Comparison of ENCODE assay signal across 8 cellular contexts in genomic region chr17:83203073-83203471, GRCh38.
DNase-seq lines count a peak whose midpoint lies in the region; ATAC-seq and TF ChIP-seq lines count a peak whose summit lies in the region.

No MANE protein-coding gene starts in this region.

- no peak overlapping the region for H3K4me3 ChIP-seq in NB4 (ENCODE audit: low read depth, low read length)
- no peak overlapping the region for H3K4me3 ChIP-seq in dorsolateral prefrontal cortex

- H3K27me3 ChIP-seq in dorsolateral prefrontal cortex, result no peaks in the 10 kb centered on the region

- TF ChIP-seq CTCF in NB4 (IDR thresholded peaks at IDR 0.05; ENCODE audit: low read depth, low read length) (no peak), dorsolateral prefrontal cortex (IDR thresholded peaks at IDR 0.05 in 54 of 56, conservative IDR thresholded peaks at IDR 0.05 in 2 of 56; ENCODE audit: low read depth in 1 of 56, partially characterized antibody in 56 of 56) (no peak), natural killer cell (IDR thresholded peaks at IDR 0.05) (no peak), glutamatergic neuron (IDR thresholded peaks at IDR 0.05; ENCODE audit: partially characterized antibody, unreplicated experiment) (no peak)

- intact Hi-C loops in dorsolateral prefrontal cortex (cut with DNase I), result no loop called here
- intact Hi-C loops in natural killer cell (cut with micrococcal nuclease), result no loop called here

- DNase-seq in AG08396 (ENCODE audit: low spot score) (peak; percentile 89), NB4 (ENCODE audit: low read depth) (peak; percentile 90), dorsolateral prefrontal cortex (peak in 6 of 10 donors; percentile 3 to 43 (median 38)), natural killer cell (no peak), glutamatergic neuron (no peak)

- H3K27ac Mint-ChIP-seq in natural killer cell (peak overlapping the region; percentile 0 to 98), glutamatergic neuron (ENCODE audit: unreplicated experiment) (no peak overlapping the region)

- no peaks in the 10 kb centered on the region for H3K27me3 Mint-ChIP-seq in natural killer cell (ENCODE audit: low read depth in 2 of 2)
- peaks cover 2% of the 10 kb centered on the region for H3K27me3 Mint-ChIP-seq in glutamatergic neuron (ENCODE audit: unreplicated experiment)

- ATAC-seq in natural killer cell, result no peak
- no peak for ATAC-seq in HG03097 (IDR thresholded peaks at IDR 0.05; ENCODE audit: low FRiP score, unreplicated experiment)
- ATAC-seq in HG02763 (IDR thresholded peaks at IDR 0.05; ENCODE audit: unreplicated experiment), result no peak
- ATAC-seq in HG02642 (IDR thresholded peaks at IDR 0.05; ENCODE audit: poor library complexity, unreplicated experiment), result no peak

- H3K9me3 Mint-ChIP-seq in natural killer cell, result no peaks in the 10 kb centered on the region
- H3K9me3 Mint-ChIP-seq in glutamatergic neuron (ENCODE audit: unreplicated experiment), result peaks cover 12% of the 10 kb centered on the region

- TF ChIP-seq POLR2A in NB4 (IDR thresholded peaks at IDR 0.05; ENCODE audit: extremely low read depth, insufficient read length), result no peak

- peak overlapping the region; percentile 64 for H3K4me3 Mint-ChIP-seq in natural killer cell
- H3K4me3 Mint-ChIP-seq in glutamatergic neuron (ENCODE audit: unreplicated experiment), result no peak overlapping the region

- H3K36me3 Mint-ChIP-seq in natural killer cell, result no peaks in the 10 kb centered on the region
- peaks cover 12% of the 10 kb centered on the region for H3K36me3 Mint-ChIP-seq in glutamatergic neuron (ENCODE audit: unreplicated experiment)

- peaks cover 55 to 69% of the 10 kb centered on the region in 2 donors for H3K4me1 Mint-ChIP-seq in natural killer cell
- no peaks in the 10 kb centered on the region for H3K4me1 Mint-ChIP-seq in glutamatergic neuron (ENCODE audit: low read depth, unreplicated experiment)

- peak overlapping the region in 17 of 59 donors; percentile 10 to 85 (median 55) for H3K27ac ChIP-seq in dorsolateral prefrontal cortex

Comparison
In these comparisons a context has a peak if more than half of its experiments do, and no peak if none do; other contexts are left out.
1. DNase-seq: peak in AG08396 (single experiment), NB4 (single experiment) and dorsolateral prefrontal cortex (6 of 10); none in natural killer cell (single experiment) and glutamatergic neuron (single experiment).